Comparison of ENCODE assay signal across 8 cellular contexts in genomic region chr20:45971675-45972499, GRCh38. TPM values are rescaled to one million over a fixed set of nuclear protein-coding genes. Genes with fewer than 3 reads are reported as not detected.
DNase-seq lines count a peak whose midpoint lies in the region; ATAC-seq, FAIRE-seq and TF ChIP-seq lines count a peak whose summit lies in the region.

A gene with protein sequence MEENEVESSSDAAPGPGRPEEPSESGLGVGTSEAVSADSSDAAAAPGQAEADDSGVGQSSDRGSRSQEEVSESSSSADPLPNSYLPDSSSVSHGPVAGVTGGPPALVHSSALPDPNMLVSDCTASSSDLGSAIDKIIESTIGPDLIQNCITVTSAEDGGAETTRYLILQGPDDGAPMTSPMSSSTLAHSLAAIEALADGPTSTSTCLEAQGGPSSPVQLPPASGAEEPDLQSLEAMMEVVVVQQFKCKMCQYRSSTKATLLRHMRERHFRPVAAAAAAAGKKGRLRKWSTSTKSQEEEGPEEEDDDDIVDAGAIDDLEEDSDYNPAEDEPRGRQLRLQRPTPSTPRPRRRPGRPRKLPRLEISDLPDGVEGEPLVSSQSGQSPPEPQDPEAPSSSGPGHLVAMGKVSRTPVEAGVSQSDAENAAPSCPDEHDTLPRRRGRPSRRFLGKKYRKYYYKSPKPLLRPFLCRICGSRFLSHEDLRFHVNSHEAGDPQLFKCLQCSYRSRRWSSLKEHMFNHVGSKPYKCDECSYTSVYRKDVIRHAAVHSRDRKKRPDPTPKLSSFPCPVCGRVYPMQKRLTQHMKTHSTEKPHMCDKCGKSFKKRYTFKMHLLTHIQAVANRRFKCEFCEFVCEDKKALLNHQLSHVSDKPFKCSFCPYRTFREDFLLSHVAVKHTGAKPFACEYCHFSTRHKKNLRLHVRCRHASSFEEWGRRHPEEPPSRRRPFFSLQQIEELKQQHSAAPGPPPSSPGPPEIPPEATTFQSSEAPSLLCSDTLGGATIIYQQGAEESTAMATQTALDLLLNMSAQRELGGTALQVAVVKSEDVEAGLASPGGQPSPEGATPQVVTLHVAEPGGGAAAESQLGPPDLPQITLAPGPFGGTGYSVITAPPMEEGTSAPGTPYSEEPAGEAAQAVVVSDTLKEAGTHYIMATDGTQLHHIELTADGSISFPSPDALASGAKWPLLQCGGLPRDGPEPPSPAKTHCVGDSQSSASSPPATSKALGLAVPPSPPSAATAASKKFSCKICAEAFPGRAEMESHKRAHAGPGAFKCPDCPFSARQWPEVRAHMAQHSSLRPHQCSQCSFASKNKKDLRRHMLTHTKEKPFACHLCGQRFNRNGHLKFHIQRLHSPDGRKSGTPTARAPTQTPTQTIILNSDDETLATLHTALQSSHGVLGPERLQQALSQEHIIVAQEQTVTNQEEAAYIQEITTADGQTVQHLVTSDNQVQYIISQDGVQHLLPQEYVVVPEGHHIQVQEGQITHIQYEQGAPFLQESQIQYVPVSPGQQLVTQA (N-terminal part only) (minus strand): TSS chr20:45972203. CDS start chr20:45971410, 793 bp downstream.

- POLR2A ChIA-PET in T-cell (lab: Charles Lee) = interaction anchor here in 1 of 2 donors (1.2 to 3.0 kb wide), 3 partner anchors 35 to 180 kb away, joined by 3 to 23 read pairs (median 10); partner anchors contain the start of genes DNTTIP1, PCIF1 and WFDC3

- H3K36me3 Mint-ChIP-seq in T-cell (peaks cover 6% of the 10 kb centered on the region), type B pancreatic cell (peaks cover 4% of the 10 kb centered on the region)

- intact Hi-C loops in cardiac septum (cut with DNase I) = loop anchor here (2.0 to 5.0 kb wide), 3 partner anchors 35 to 91 kb away; partner anchors contain the start of genes CTSA, NEURL2 and ZSWIM1

- peak; percentile 24 for TF ChIP-seq CTCF in type B pancreatic cell (conservative IDR thresholded peaks at IDR 0.05)

- DNase-seq in GM12891 (ENCODE audit: insufficient read length, low spot score) (peak; percentile 97), NCI-H1436 treated with DMSO at 0.1 percent for 48 hours (lab: John Stamatoyannopoulos, UW) (peak; percentile 72), T-cell (peak; percentile 86 to 97 (median 92)), cardiac septum (ENCODE audit: low spot score) (peak; percentile 97), pons (ENCODE audit: low spot score) (peak; percentile 95), type B pancreatic cell (ENCODE audit: extremely low spot score, unreplicated experiment) (peak; percentile 96)

- 0 to 1% (median 0%) methylated on average over 68 to 72 of the region's 72 CpGs for WGBS in adipose tissue, 3 donors

- TF ChIP-seq POLR2A in GM12891 (IDR thresholded peaks at IDR 0.05; ENCODE audit: low read depth, low read length) = peak; percentile 81

- peak within 1 kb of the TSS; percentile 91 for H3K27ac ChIP-seq in adipose tissue (ENCODE audit: low read depth, low read length)

- FAIRE-seq in GM12891 (lab: Jason Lieb, UNC) = peak; percentile 94

- H3K4me3 Mint-ChIP-seq in T-cell (peak within 1 kb of the TSS; percentile 81 to 82 (median 81)), type B pancreatic cell (peak within 1 kb of the TSS; percentile 89)

- ATAC-seq in HG02840 (IDR thresholded peaks at IDR 0.05; ENCODE audit: low FRiP score, unreplicated experiment) (peak; percentile 73), T-cell (replicated peaks in 1 of 4) (peak; percentile 84 to 87 (median 86))

- H3K27ac Mint-ChIP-seq in T-cell = peak within 1 kb of the TSS; percentile 100
- H3K27ac Mint-ChIP-seq in type B pancreatic cell = peak within 1 kb of the TSS; percentile 100

- H3K4me1 Mint-ChIP-seq in T-cell (peaks cover 27 to 31% (median 29%) of the 10 kb centered on the region in 3 donors), type B pancreatic cell (ENCODE audit: unreplicated experiment) (peaks cover 13% of the 10 kb centered on the region)

- CTCF ChIA-PET in T-cell (lab: Charles Lee) = interaction anchor here in 1 of 2 donors (1.6 kb wide), 1 partner anchor 38 kb away, joined by 3 read pairs; no protein-coding TSS in a partner anchor

- H3K9me3 Mint-ChIP-seq in T-cell = no peaks in the 10 kb centered on the region
- H3K9me3 Mint-ChIP-seq in type B pancreatic cell = peaks cover 4% of the 10 kb centered on the region

- peaks cover 0 to 3% of the 10 kb centered on the region in 2 donors for H3K27me3 Mint-ChIP-seq in T-cell
- peaks cover 13% of the 10 kb centered on the region for H3K27me3 Mint-ChIP-seq in type B pancreatic cell

TF ChIP-seq in GM12891, 5 proteins besides CTCF, POLR2A, EP300 and RAD21:
- TF ChIP-seq POLR2AphosphoS5 (IDR thresholded peaks at IDR 0.05; ENCODE audit: low read depth, low read length) (peak; percentile 72), POU2F2 (IDR thresholded peaks at IDR 0.05; ENCODE audit: low read depth, low read length) (no peak; the same call in 1 of the 2 replicates), PAX5 (IDR thresholded peaks at IDR 0.05; ENCODE audit: insufficient read depth, low read length, severe bottlenecking) (peak; percentile 38), TAF1 (IDR thresholded peaks at IDR 0.05; ENCODE audit: low read depth, low read length) (peak; percentile 94), SPI1 (IDR thresholded peaks at IDR 0.05; ENCODE audit: low read depth, low read length) (no peak)

RNA-seq across cellular contexts. Expression of the gene that starts here (rescaled TPM):
- 13.5 TPM for polyA plus RNA-seq in GM12891 (2012; ENCODE audit: low read depth, missing spikeins)
- total RNA-seq in T-cell (100 to 1,000 TPM in 1 of 5 donors, 10 to 100 TPM in 4; 58.6 to 106 (median 68.3) TPM), cardiac septum (8.5 TPM), type B pancreatic cell (ENCODE audit: low replicate concordance) (19.9 and 23.6 TPM in 2 replicates)
- 10 to 100 TPM in 1 of 3 donors, 1 to 10 TPM in 2; 6.9 to 11.0 (median 7.4) TPM for polyA plus RNA-seq in adipose tissue

Comparison
In these comparisons a context has a peak if more than half of its experiments do, and no peak if none do; other contexts are left out.
1. Peak in every context shown above with its lines: DNase-seq, ATAC-seq and H3K27ac ChIP-seq.